ENCODE assay signal across 24 cellular contexts in the genomic region with DNA sequence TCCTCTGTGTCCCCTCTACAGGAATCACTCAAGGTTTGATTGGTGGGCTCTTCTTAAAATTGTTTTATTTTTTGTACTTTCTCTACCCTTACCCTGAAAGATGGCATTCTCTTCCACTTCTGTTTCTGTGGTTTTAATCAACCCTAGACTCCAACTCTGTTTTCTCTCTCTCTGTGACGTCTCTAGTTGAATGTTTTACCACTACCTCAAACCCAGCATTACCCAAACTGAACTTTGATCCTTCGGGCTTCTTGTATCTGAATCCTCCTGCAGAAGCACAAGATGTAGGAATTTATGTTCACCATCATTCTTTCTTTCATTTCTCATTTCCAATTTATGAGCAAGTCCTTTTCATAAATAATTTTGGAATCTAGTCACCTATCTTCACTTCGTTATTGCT. TPM values are rescaled to one million over a fixed set of nuclear protein-coding genes. Genes with fewer than 3 reads are reported as not detected.
A peak's percentile ranks its signal among the peaks of the same experiment; 100 is the strongest.
DNase-seq lines count a peak whose midpoint lies in the region; ATAC-seq and TF ChIP-seq lines count a peak whose summit lies in the region.
"Had no signal": no experiment of that assay in that cellular context is flagged by ENCODE, and none has a peak within 500 bp of the region (broad histone marks: within the 10 kb centered on the region; RNA-seq: fewer than 3 reads in every experiment).

No MANE protein-coding gene starts in this region.

- ATAC-seq in Right ventricle myocardium superior (ENCODE audit: poor library complexity): no peak
- ATAC-seq: esophagus mucosa; Panc1; stimulated activated naive CD8-positive, alpha-beta T cell treated with anti-CD3 and anti-CD28 coated beads, Interleukin-15, Interleukin-2, amounts not matched to agents 100 U/mL and 50 U/mL, for 24 hours had no signal

- peaks cover 58% of the 10 kb centered on the region for H3K4me1 Mint-ChIP-seq in chondrocyte (ENCODE audit: low read depth)

- intact Hi-C loops in Right ventricle myocardium superior (cut with DNase I): no loop called here

- H3K36me3 ChIP-seq in HAP-1 (replicated peaks): no peaks in the 10 kb centered on the region
- H3K36me3 ChIP-seq: heart right ventricle, neutrophil, SJCRH30 had no signal

- H3K4me3 ChIP-seq in HAP-1: no peak overlapping the region
- H3K4me3 ChIP-seq: coronary artery, heart right ventricle, SJCRH30, testis had no signal

- peak overlapping the region; percentile 33 for H3K27ac Mint-ChIP-seq in chondrocyte (ENCODE audit: unreplicated experiment)
- H3K27ac Mint-ChIP-seq: activated naive CD4-positive, alpha-beta T cell treated with anti-CD3 and anti-CD28 coated beads, Interleukin-2, amount 50 U/mL, for 24 hours; progenitor cell of endocrine pancreas had no signal

- peaks cover 5% of the 10 kb centered on the region for H3K36me3 Mint-ChIP-seq in chondrocyte (ENCODE audit: low read depth)

- H3K4me3 Mint-ChIP-seq in chondrocyte (ENCODE audit: unreplicated experiment): no peak overlapping the region
- H3K4me3 Mint-ChIP-seq: activated CD8-positive, alpha-beta memory T cell treated with anti-CD3 and anti-CD28 coated beads, Interleukin-2, amount 10 ng/mL, durations not matched to agents 7 days and 5 days; activated naive CD4-positive, alpha-beta T cell treated with anti-CD3 and anti-CD28 coated beads, Interleukin-2, amount 50 U/mL, for 24 hours had no signal

- peak; percentile 9 for DNase-seq in HT-29 (ENCODE audit: low spot score)
- DNase-seq in NCI-H69 (lab: John Stamatoyannopoulos, UW): peak; percentile 16
- DNase-seq in chondrocyte (ENCODE audit: low spot score): no peak
- peak; percentile 69 for DNase-seq in renal cortical epithelial cell (ENCODE audit: low read depth)
- DNase-seq in HAP-1 (ENCODE audit: low spot score in 2 of 2): no peak
- DNase-seq in Right ventricle myocardium superior: no peak
- no peak for DNase-seq in glomerular visceral epithelial cell (ENCODE audit: extremely low spot score)
- DNase-seq in NCI-H1105 treated with DMSO at 0.1 percent for 48 hours (lab: John Stamatoyannopoulos, UW): no peak
- DNase-seq: activated B cell treated with CpG ODN at 0.5 μM for 24 hours; activated CD4-positive, alpha-beta T cell treated with anti-CD3 and anti-CD28 coated beads, Interleukin-2, amount 50 U/mL, for 1 hour; activated CD8-positive, alpha-beta memory T cell treated with anti-CD3 and anti-CD28 coated beads, Interleukin-2, amount 10 ng/mL, durations not matched to agents 7 days and 5 days; CD4-positive, CD25-positive, alpha-beta regulatory T cell; heart right ventricle; SJCRH30; T1000; testis had no signal

- in situ Hi-C loops in HAP-1 (cut with MboI; ENCODE audit: low sequenced_read_pairs): no loop called here

- H3K9me3 ChIP-seq in HAP-1: no peaks in the 10 kb centered on the region
- H3K9me3 ChIP-seq: heart right ventricle, neutrophil, SJCRH30, testis had no signal

- H3K4me1 ChIP-seq in HAP-1: no peaks in the 10 kb centered on the region
- H3K4me1 ChIP-seq: SJCRH30 had no signal

- TF ChIP-seq CTCF in chondrocyte (IDR thresholded peaks at IDR 0.05): no peak

- H3K27me3 Mint-ChIP-seq in chondrocyte (ENCODE audit: low read depth): no peaks in the 10 kb centered on the region
- H3K27me3 Mint-ChIP-seq: activated B cell treated with CpG ODN at 0.5 μM for 24 hours; activated CD8-positive, alpha-beta memory T cell treated with anti-CD3 and anti-CD28 coated beads, Interleukin-2, amount 10 ng/mL, durations not matched to agents 7 days and 5 days; activated naive CD4-positive, alpha-beta T cell treated with anti-CD3 and anti-CD28 coated beads, Interleukin-2, amount 50 U/mL, for 24 hours; CD4-positive, CD25-positive, alpha-beta regulatory T cell; IgD-negative memory B cell; progenitor cell of endocrine pancreas had no signal

- H3K9me3 Mint-ChIP-seq in chondrocyte (ENCODE audit: low read depth): peaks cover 2% of the 10 kb centered on the region
- H3K9me3 Mint-ChIP-seq: activated B cell treated with CpG ODN at 0.5 μM for 24 hours; activated naive CD4-positive, alpha-beta T cell treated with anti-CD3 and anti-CD28 coated beads, Interleukin-2, amount 50 U/mL, for 24 hours; CD4-positive, CD25-positive, alpha-beta regulatory T cell; IgD-negative memory B cell had no signal

- no peaks in the 10 kb centered on the region for H3K27me3 ChIP-seq in HAP-1 (ENCODE audit: low read depth)
- H3K27me3 ChIP-seq: heart right ventricle, neutrophil, SJCRH30, testis had no signal

RNA-seq across cellular contexts. Expression of gene PCCA, which starts 39.9 kb away (rescaled TPM):
- total RNA-seq in HT-29 (2014; rRNA removed; shearing (Covaris generic)): 9.4 and 10.0 TPM in 2 replicates
- total RNA-seq in chondrocyte (14.8 to 25.5 TPM (median 15.1 TPM) in 3 replicates), renal cortical epithelial cell (12.5 and 72.8 TPM in 2 replicates), Right ventricle myocardium superior (65.6 TPM)

Comparison
In these comparisons a context has a peak if more than half of its experiments do, and no peak if none do; other contexts are left out.
1. DNase-seq: peak in HT-29 (single experiment), NCI-H69 (single experiment) and renal cortical epithelial cell (single experiment); none in chondrocyte (single experiment), HAP-1 (0 of 2), Right ventricle myocardium superior (single experiment), glomerular visceral epithelial cell (single experiment) and NCI-H1105 treated with DMSO at 0.1 percent for 48 hours (single experiment).